In genomic region chr17:59723041-59723440, GRCh38 we compare ENCODE assay signal across 34 cellular contexts. TPM values are rescaled to one million over a fixed set of nuclear protein-coding genes. Genes with fewer than 3 reads are reported as not detected.
DNase-seq lines count a peak whose midpoint lies in the region; ATAC-seq, FAIRE-seq and TF ChIP-seq lines count a peak whose summit lies in the region.
"Had no signal": no experiment of that assay in that cellular context is flagged by ENCODE, and none has a peak within 500 bp of the region (broad histone marks: within the 10 kb centered on the region; RNA-seq: fewer than 3 reads in every experiment).

No MANE protein-coding gene starts in this region.

- FAIRE-seq in A549 (lab: Jason Lieb, UNC) = no peak
- FAIRE-seq: GM19239, K562, pancreas had no signal

- no peak overlapping the region for H3K4me3 Mint-ChIP-seq in activated T-cell treated with anti-CD3 and anti-CD28 coated beads, Interleukin-2, amount 50 U/mL, for 4 hours
- H3K4me3 Mint-ChIP-seq: activated CD8-positive, alpha-beta T cell treated with anti-CD3 and anti-CD28 coated beads for 36 hours; B cell; nephron; T-helper 1 cell treated with Interleukin-12 subunit alpha and Interleukin-12 subunit beta and Interleukin-4 antibody, amounts not matched to agents 30 μg/mL and 1 μg/mL, for 36 hours had no signal

- ATAC-seq in A549 = 0 out of 6 replicates have a peak, but pooled peaks have one; percentile 9 to 11
- no peak for ATAC-seq in activated T-cell treated with anti-CD3 and anti-CD28 coated beads, Interleukin-2, amount 50 U/mL, for 4 hours
- ATAC-seq in heart right ventricle = no peak
- ATAC-seq in GM19023 (IDR thresholded peaks at IDR 0.05; ENCODE audit: unreplicated experiment) = no peak
- ATAC-seq: activated CD8-positive, alpha-beta T cell treated with anti-CD3 and anti-CD28 coated beads for 36 hours; activated naive CD4-positive, alpha-beta T cell treated with anti-CD3 and anti-CD28 coated beads, Interleukin-2, amount 50 U/mL, for 72 hours had no signal

- H3K27me3 ChIP-seq in dorsolateral prefrontal cortex (no peaks in the 10 kb centered on the region), prostate gland (replicated peaks; ENCODE audit: insufficient read depth) (no peaks in the 10 kb centered on the region), heart right ventricle (no peaks in the 10 kb centered on the region)
- H3K27me3 ChIP-seq: cardiac muscle cell, MG63, pancreas, right atrium auricular region, SJSA1, suprapubic skin, vagina had no signal

- TF ChIP-seq POLR2A in A549 (IDR thresholded peaks at IDR 0.05; ENCODE audit: low read length) (no peak), prostate gland (IDR thresholded peaks at IDR 0.05) (no peak)

- peaks cover 1% of the 10 kb centered on the region for H3K36me3 Mint-ChIP-seq in activated T-cell treated with anti-CD3 and anti-CD28 coated beads, Interleukin-2, amount 50 U/mL, for 4 hours (ENCODE audit: insufficient read depth)

- intact Hi-C loops in dorsolateral prefrontal cortex (cut with DNase I) (no loop called here), prostate gland (cut with DNase I) (no loop called here), heart right ventricle (cut with DNase I) (no loop called here)

- H3K27ac ChIP-seq in A549 (no peak overlapping the region), dorsolateral prefrontal cortex (peak overlapping the region in 54 of 59 donors; percentile 1 to 99 (median 90)), prostate gland (peak overlapping the region; percentile 13 to 41), heart right ventricle (peak overlapping the region in 1 of 10 donors; percentile 67)
- H3K27ac ChIP-seq: cardiac muscle cell, pancreas, right atrium auricular region, SJSA1, suprapubic skin, vagina had no signal

- H3K36me3 ChIP-seq in prostate gland = no peaks in the 10 kb centered on the region
- no peaks in the 10 kb centered on the region for H3K36me3 ChIP-seq in heart right ventricle
- H3K36me3 ChIP-seq: cardiac muscle cell, pancreas, right atrium auricular region, suprapubic skin, vagina had no signal

- H3K4me2 ChIP-seq in A549 = no peak overlapping the region

- CTCF ChIA-PET in A549 (lab: Yijun Ruan, JAX) = interaction anchor here (1.5 to 2.6 kb wide), 3 partner anchors 11 to 24 kb away, joined by 4 to 12 read pairs (median 5); partner anchors contain the start of gene VMP1

- H3K4me1 Mint-ChIP-seq in activated T-cell treated with anti-CD3 and anti-CD28 coated beads, Interleukin-2, amount 50 U/mL, for 4 hours (ENCODE audit: low read depth) = peaks cover 13% of the 10 kb centered on the region

- H3K9me3 ChIP-seq in A549 (no peaks in the 10 kb centered on the region), prostate gland (no peaks in the 10 kb centered on the region), heart right ventricle (no peaks in the 10 kb centered on the region)
- H3K9me3 ChIP-seq: MG63, pancreas, right atrium auricular region, SJSA1, suprapubic skin, vagina had no signal

- no peaks in the 10 kb centered on the region for H3K27me3 Mint-ChIP-seq in activated T-cell treated with anti-CD3 and anti-CD28 coated beads, Interleukin-2, amount 50 U/mL, for 4 hours (ENCODE audit: low read depth)
- H3K27me3 Mint-ChIP-seq: activated CD8-positive, alpha-beta T cell treated with anti-CD3 and anti-CD28 coated beads for 36 hours; B cell had no signal

- no peak for TF ChIP-seq RAD21 in A549 (conservative IDR thresholded peaks at IDR 0.05 in 1 of 2, IDR thresholded peaks at IDR 0.05 in 1 of 2)

- H3K4me3 ChIP-seq in A549 = no peak overlapping the region
- peak overlapping the region; percentile 29 for H3K4me3 ChIP-seq in LNCaP clone FGC (ENCODE audit: low read depth, low read length)
- peak overlapping the region in 1 of 59 donors; percentile 3 for H3K4me3 ChIP-seq in dorsolateral prefrontal cortex
- H3K4me3 ChIP-seq in prostate gland = no peak overlapping the region
- no peak overlapping the region for H3K4me3 ChIP-seq in heart right ventricle
- H3K4me3 ChIP-seq: cardiac muscle cell, K562, MG63, pancreas, right atrium auricular region, SJSA1, suprapubic skin, vagina had no signal

- POLR2A ChIA-PET in A549 (lab: Yijun Ruan, JAX) = no interaction called here

- 70% methylated on average over 1 of the region's 1 CpG for WGBS in A549 (ENCODE audit: missing lambda C conversion rate)
- 49% methylated on average over 1 of the region's 1 CpG for WGBS in prostate gland
- WGBS in heart right ventricle, 2 donors = 88 to 89% methylated on average over 1 of the region's 1 CpG

- TF ChIP-seq EP300 in A549 (IDR thresholded peaks at IDR 0.05) = no peak

- no peaks in the 10 kb centered on the region for H3K9me3 Mint-ChIP-seq in activated T-cell treated with anti-CD3 and anti-CD28 coated beads, Interleukin-2, amount 50 U/mL, for 4 hours
- H3K9me3 Mint-ChIP-seq: activated CD8-positive, alpha-beta T cell treated with anti-CD3 and anti-CD28 coated beads for 36 hours; activated naive CD4-positive, alpha-beta T cell treated with anti-CD3 and anti-CD28 coated beads, Interleukin-2, amount 50 U/mL, for 72 hours; activated T-helper 2 cell treated with anti-CD3 and anti-CD28 coated beads, Interferon-gamma antibody, Interleukin-2, Interleukin-4, amounts not matched to agents 10 μg/mL and 5 μg/mL and 100 μg/mL, durations not matched to agents 14 hours and 24 hours and 36 hours; nephron; T-helper 1 cell treated with Interleukin-12 subunit alpha and Interleukin-12 subunit beta and Interleukin-4 antibody, amounts not matched to agents 30 μg/mL and 1 μg/mL, for 36 hours had no signal

- no peak for DNase-seq in A549 (ENCODE audit: low read depth in 1 of 2, low spot score in 1 of 2)
- DNase-seq in LNCaP clone FGC (ENCODE audit: low read depth) = no peak
- no peak for DNase-seq in dorsolateral prefrontal cortex
- no peak for DNase-seq in prostate gland (ENCODE audit: low spot score)
- DNase-seq in activated T-cell treated with anti-CD3 and anti-CD28 coated beads, Interleukin-2, amount 50 U/mL, for 4 hours = no peak
- DNase-seq in heart right ventricle = no peak
- no peak for DNase-seq in HUDEP-2 (lab: John Stamatoyannopoulos, UW; ENCODE audit: unreplicated experiment in 76 of 76)
- DNase-seq: activated CD8-positive, alpha-beta T cell treated with anti-CD3 and anti-CD28 coated beads for 36 hours; anterior cingulate cortex; dermis blood vessel endothelial cell; DND-41; HCEC 1CT; MG63; midbrain; NCI-H1417 treated with DMSO at 0.1 percent for 48 hours; NCI-H2081 treated with DMSO at 0.1 percent for 48 hours; NCI-H345; NCI-H774; pancreas; RPMI8226; stimulated activated CD4-positive, alpha-beta T cell treated with anti-CD3 and anti-CD28 coated beads, Interleukin-2, amount 100 ng/mL, for 48 hours had no signal

- no peak for TF ChIP-seq CTCF in A549 (IDR thresholded peaks at IDR 0.05)
- no peak for TF ChIP-seq CTCF in LNCaP clone FGC (IDR thresholded peaks at IDR 0.05; ENCODE audit: control insufficient read depth, extremely low read depth, insufficient read depth)
- no peak for TF ChIP-seq CTCF in dorsolateral prefrontal cortex (IDR thresholded peaks at IDR 0.05 in 54 of 56, conservative IDR thresholded peaks at IDR 0.05 in 2 of 56; ENCODE audit: low read depth in 1 of 56, partially characterized antibody in 56 of 56)
- no peak for TF ChIP-seq CTCF in prostate gland (IDR thresholded peaks at IDR 0.05)
- no peak for TF ChIP-seq CTCF in heart right ventricle (IDR thresholded peaks at IDR 0.05)

- H3K4me1 ChIP-seq in A549 (peaks cover 41% of the 10 kb centered on the region), prostate gland (replicated peaks) (no peaks in the 10 kb centered on the region), heart right ventricle (peaks cover 0 to 62% (median 0%) of the 10 kb centered on the region in 9 donors)

TF ChIP-seq in A549, 52 proteins besides CTCF, POLR2A, EP300 and RAD21 (continues in another document):
- TF ChIP-seq JUN (IDR thresholded peaks at IDR 0.05) (no peak), NFE2L2 (conservative IDR thresholded peaks at IDR 0.05; ENCODE audit: low read length) (no peak), RFX5 (IDR thresholded peaks at IDR 0.05) (no peak), SMC3 (IDR thresholded peaks at IDR 0.05) (no peak), NR3C1 (IDR thresholded peaks at IDR 0.05) (no peak), HOXB5 (CRISPR knock-in tag; IDR thresholded peaks at IDR 0.05) (no peak), HDAC2 (IDR thresholded peaks at IDR 0.05) (no peak), CBX8 (IDR thresholded peaks at IDR 0.05) (no peak), HES2 (IDR thresholded peaks at IDR 0.05) (no peak)

RNA-seq across cellular contexts. Expression of gene VMP1, which starts 15.6 kb away (rescaled TPM):
- polyA plus RNA-seq in A549 (2011; rRNA removed) = 638 and 726 TPM in 2 replicates
- 95.8 and 122 TPM in 2 replicates for polyA plus RNA-seq in A549 (2012; cell fraction: cytosol; rRNA removed)
- polyA plus RNA-seq in A549 (2012; cell fraction: nucleus; rRNA removed) = 106 and 218 TPM in 2 replicates
- polyA plus RNA-seq in A549 (2017; fragmentation: RNase III; extraction: RNeasy Plus Mini Kit Qiagen cat#74134 plus additional on column Dnase treatment) = 354 to 422 TPM (median 395 TPM) in 3 replicates
- 969 and 1,130 TPM in 2 replicates for polyA minus RNA-seq in A549 (2011; rRNA and poly(A)+ RNA removed)
- 100 to 1,000 TPM in 118 of 120 experiments, 10 to 100 TPM in 2; 80.9 to 231 (median 127) TPM for total RNA-seq in dorsolateral prefrontal cortex
- 100 to 1,000 TPM; 175 to 203 TPM for total RNA-seq in prostate gland
- total RNA-seq in activated T-cell treated with anti-CD3 and anti-CD28 coated beads, Interleukin-2, amount 50 U/mL, for 4 hours = 100 to 1,000 TPM; 128 to 138 (median 134) TPM
- total RNA-seq in heart right ventricle = 10 to 100 TPM; 41.3 to 98.9 (median 51.6) TPM
- 10 to 100 TPM; 20.5 to 38.1 TPM for polyA plus RNA-seq in heart right ventricle

RNA-seq across cellular contexts. Expression of gene PTRH2, which starts 15.8 kb away (rescaled TPM):
- 169 and 171 TPM in 2 replicates for polyA plus RNA-seq in A549 (2011; rRNA removed)
- polyA plus RNA-seq in A549 (2012; cell fraction: cytosol; rRNA removed) = 94.6 and 108 TPM in 2 replicates
- polyA plus RNA-seq in A549 (2012; cell fraction: nucleus; rRNA removed) = 35.6 and 63.6 TPM in 2 replicates
- 109 to 114 TPM (median 111 TPM) in 3 replicates for polyA plus RNA-seq in A549 (2017; fragmentation: RNase III; extraction: RNeasy Plus Mini Kit Qiagen cat#74134 plus additional on column Dnase treatment)
- 53.6 and 71.5 TPM in 2 replicates for polyA minus RNA-seq in A549 (2011; rRNA and poly(A)+ RNA removed)
- 10 to 100 TPM in 119 of 120 experiments, 1 to 10 TPM in 1; 9.8 to 28.4 (median 20.0) TPM for total RNA-seq in dorsolateral prefrontal cortex
- 10 to 100 TPM; 29.1 to 38.3 TPM for total RNA-seq in prostate gland
- 10 to 100 TPM; 45.4 to 50.9 (median 47.4) TPM for total RNA-seq in activated T-cell treated with anti-CD3 and anti-CD28 coated beads, Interleukin-2, amount 50 U/mL, for 4 hours
- total RNA-seq in heart right ventricle = 10 to 100 TPM in 3 of 10 donors, 1 to 10 TPM in 7; 7.5 to 13.8 (median 9.1) TPM
- 10 to 100 TPM; 21.7 to 23.6 TPM for polyA plus RNA-seq in heart right ventricle

Comparison
In these comparisons a context has a peak if more than half of its experiments do, and no peak if none do; other contexts are left out.
1. ATAC-seq: peak in A549 (2 of 2); none in activated T-cell treated with anti-CD3 and anti-CD28 coated beads, Interleukin-2, amount 50 U/mL, for 4 hours (0 of 2), heart right ventricle (0 of 8) and GM19023 (single experiment).
2. H3K27ac ChIP-seq: peak in dorsolateral prefrontal cortex (54 of 59) and prostate gland (2 of 2); none in A549 (0 of 2).